In the genomic region with DNA sequence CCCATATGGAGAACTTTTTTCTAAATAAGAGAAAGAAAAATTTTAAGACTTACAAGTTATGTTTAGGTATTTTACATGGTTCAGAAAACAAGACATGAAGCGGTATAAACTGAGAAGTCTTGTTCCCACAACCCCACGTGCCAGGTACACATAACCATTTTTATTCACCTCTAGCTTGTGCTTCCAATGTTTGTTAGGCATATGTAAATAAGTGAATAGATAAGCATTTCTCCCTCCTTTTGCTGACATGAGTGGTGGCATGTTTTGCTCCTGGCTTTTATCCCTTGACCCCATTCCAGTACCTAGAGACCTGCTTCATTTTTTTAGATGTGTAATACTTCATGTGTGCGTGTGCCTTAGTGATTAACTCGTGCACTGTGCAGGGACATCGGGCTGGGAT, we compare ENCODE assay signal across 17 cellular contexts.
"Had no signal": no experiment of that assay in that cellular context is flagged by ENCODE, and none has a peak within 500 bp of the region (broad histone marks: within the 10 kb centered on the region; RNA-seq: fewer than 3 reads in every experiment).

No MANE protein-coding gene starts in this region.

- H3K4me3 ChIP-seq: ascending aorta, right lobe of liver, spleen, upper lobe of left lung had no signal

- H3K36me3 ChIP-seq: neutrophil had no signal

- H3K27ac ChIP-seq: neutrophil, right lobe of liver, spleen, upper lobe of left lung had no signal

- H3K4me1 Mint-ChIP-seq: stimulated activated memory B cell treated with anti-CD40 and anti-IgM and Interleukin-4, amounts not matched to agents 10 μg/mL and 1 μg/mL and 100 μg/mL, for 72 hours had no signal

- H3K9me3 ChIP-seq: ascending aorta, neutrophil, right lobe of liver, spleen, upper lobe of left lung had no signal

- H3K4me1 ChIP-seq: right lobe of liver, spleen, upper lobe of left lung had no signal

- H3K27me3 ChIP-seq: ascending aorta, neutrophil, right lobe of liver, spleen, upper lobe of left lung had no signal

- H3K9me3 Mint-ChIP-seq: activated naive CD8-positive, alpha-beta T cell treated with anti-CD3 and anti-CD28 coated beads, Interleukin-2, amount 50 U/mL, for 24 hours; effector memory CD8-positive, alpha-beta T cell; stimulated activated memory B cell treated with anti-CD40 and anti-IgM and Interleukin-4, amounts not matched to agents 10 μg/mL and 1 μg/mL and 100 μg/mL, for 72 hours; T-helper 1 cell treated with Interleukin-12 subunit alpha and Interleukin-12 subunit beta and Interleukin-4 antibody, amounts not matched to agents 30 μg/mL and 1 μg/mL, for 36 hours; WTC11 had no signal

- H3K4me3 Mint-ChIP-seq: activated naive CD8-positive, alpha-beta T cell treated with anti-CD3 and anti-CD28 coated beads, Interleukin-2, amount 50 U/mL, for 24 hours; effector memory CD8-positive, alpha-beta T cell; stimulated activated memory B cell treated with anti-CD40 and anti-IgM and Interleukin-4, amounts not matched to agents 10 μg/mL and 1 μg/mL and 100 μg/mL, for 72 hours; T-helper 1 cell treated with Interleukin-12 subunit alpha and Interleukin-12 subunit beta and Interleukin-4 antibody, amounts not matched to agents 30 μg/mL and 1 μg/mL, for 36 hours; WTC11 had no signal

- H3K27ac Mint-ChIP-seq: activated naive CD8-positive, alpha-beta T cell treated with anti-CD3 and anti-CD28 coated beads, Interleukin-2, amount 50 U/mL, for 24 hours; effector memory CD8-positive, alpha-beta T cell; stimulated activated memory B cell treated with anti-CD40 and anti-IgM and Interleukin-4, amounts not matched to agents 10 μg/mL and 1 μg/mL and 100 μg/mL, for 72 hours; T-helper 1 cell treated with Interleukin-12 subunit alpha and Interleukin-12 subunit beta and Interleukin-4 antibody, amounts not matched to agents 30 μg/mL and 1 μg/mL, for 36 hours had no signal

- H3K27me3 Mint-ChIP-seq: progenitor cell of endocrine pancreas; stimulated activated memory B cell treated with anti-CD40 and anti-IgM and Interleukin-4, amounts not matched to agents 10 μg/mL and 1 μg/mL and 100 μg/mL, for 72 hours had no signal

- ATAC-seq: activated naive CD8-positive, alpha-beta T cell treated with anti-CD3 and anti-CD28 coated beads, Interleukin-2, amount 50 U/mL, for 24 hours; effector memory CD8-positive, alpha-beta T cell; stimulated activated memory B cell treated with anti-CD40 and anti-IgM and Interleukin-4, amounts not matched to agents 10 μg/mL and 1 μg/mL and 100 μg/mL, for 72 hours; WTC11 had no signal

- DNase-seq: activated CD4-positive, alpha-beta T cell treated with anti-CD3 and anti-CD28 coated beads for 48 hours; activated CD8-positive, alpha-beta memory T cell treated with anti-CD3 and anti-CD28 coated beads for 24 hours; activated naive CD4-positive, alpha-beta T cell treated with Interleukin-2 at 50 U/mL for 16 hours; activated naive CD8-positive, alpha-beta T cell treated with anti-CD3 and anti-CD28 coated beads, Interleukin-2, amount 50 U/mL, for 24 hours; central memory CD4-positive, alpha-beta T cell; effector memory CD8-positive, alpha-beta T cell; mesendoderm; right lobe of liver; spleen; stimulated activated CD4-positive, alpha-beta T cell treated with anti-CD3 and anti-CD28 coated beads, Interleukin-1b, Interleukin-23, amount 100 ng/mL, for 48 hours; upper lobe of left lung had no signal
